In the genomic region with DNA sequence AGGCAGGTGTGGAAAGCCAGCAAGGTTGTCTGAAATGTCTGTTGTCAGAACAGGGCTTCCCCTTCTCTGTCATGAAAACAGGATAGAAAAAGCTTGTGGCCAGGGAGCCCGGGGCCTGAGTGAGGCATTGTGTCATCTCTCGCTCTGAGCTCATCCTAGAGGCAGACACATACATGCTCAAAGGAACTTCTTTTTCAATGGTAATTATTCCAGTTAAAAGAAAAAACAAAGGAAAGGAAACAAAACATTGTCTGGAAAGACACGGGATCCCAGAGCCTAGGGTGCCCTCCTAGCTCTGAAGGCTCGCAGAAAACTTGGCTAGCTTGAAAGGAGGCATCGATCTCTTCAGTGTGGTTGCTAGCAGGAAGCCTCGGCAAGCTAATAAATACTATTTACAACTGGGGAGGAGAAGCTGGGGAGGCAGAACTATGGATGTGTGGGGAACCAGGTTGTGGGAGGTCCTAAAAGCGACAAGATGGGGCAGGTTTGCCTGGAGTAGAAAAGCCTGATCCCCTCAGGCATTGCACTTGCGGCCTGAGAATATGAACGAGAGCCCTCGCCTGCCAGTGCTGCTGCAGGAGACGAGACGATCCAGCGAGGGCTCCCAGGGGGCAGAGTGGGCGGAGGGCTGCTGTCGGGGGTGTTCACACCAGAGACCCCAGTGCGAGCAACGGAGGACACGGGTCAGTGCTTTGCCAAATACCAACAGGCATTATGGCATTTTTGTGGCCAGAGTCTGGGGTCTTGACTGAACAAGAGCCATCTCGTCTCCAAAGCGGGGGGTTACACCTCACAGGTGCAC, we compare ENCODE assay signal across 1 cellular context.
TF ChIP-seq lines count a peak whose summit lies in the region.

No MANE protein-coding gene starts in this region.

TF ChIP-seq in H1, 55 proteins besides CTCF, POLR2A, EP300 and RAD21:
- no peak for TF ChIP-seq CBX8 (IDR thresholded peaks at IDR 0.05; ENCODE audit: borderline replicate concordance, low read depth, low read length)
- TF ChIP-seq RBBP5 (IDR thresholded peaks at IDR 0.05; ENCODE audit: borderline replicate concordance, low read depth, low read length) = peak; percentile 47; the same call in 1 of the 2 replicates
- no peak for TF ChIP-seq SIN3A (conservative IDR thresholded peaks at IDR 0.05 in 1 of 2, IDR thresholded peaks at IDR 0.05 in 1 of 2; ENCODE audit: low read depth in 1 of 2, low read length in 2 of 2)
- TF ChIP-seq SIX5 (IDR thresholded peaks at IDR 0.05; ENCODE audit: low read depth, low read length) = no peak
- TF ChIP-seq SIRT6 (IDR thresholded peaks at IDR 0.05; ENCODE audit: low read length) = no peak
- TF ChIP-seq CREB1 (IDR thresholded peaks at IDR 0.05) = peak; percentile 54
- 0 out of 2 replicates have a peak, but pooled peaks have one; percentile 11 for TF ChIP-seq EGR1 (IDR thresholded peaks at IDR 0.05; ENCODE audit: borderline replicate concordance, low read depth, low read length)
- no peak for TF ChIP-seq GABPA (IDR thresholded peaks at IDR 0.05; ENCODE audit: borderline replicate concordance, insufficient read depth, low read length)
TF ChIP-seq in H1: peak in this region for 3.
